8 cellular contexts compared by ENCODE assay signal in the genomic region with DNA sequence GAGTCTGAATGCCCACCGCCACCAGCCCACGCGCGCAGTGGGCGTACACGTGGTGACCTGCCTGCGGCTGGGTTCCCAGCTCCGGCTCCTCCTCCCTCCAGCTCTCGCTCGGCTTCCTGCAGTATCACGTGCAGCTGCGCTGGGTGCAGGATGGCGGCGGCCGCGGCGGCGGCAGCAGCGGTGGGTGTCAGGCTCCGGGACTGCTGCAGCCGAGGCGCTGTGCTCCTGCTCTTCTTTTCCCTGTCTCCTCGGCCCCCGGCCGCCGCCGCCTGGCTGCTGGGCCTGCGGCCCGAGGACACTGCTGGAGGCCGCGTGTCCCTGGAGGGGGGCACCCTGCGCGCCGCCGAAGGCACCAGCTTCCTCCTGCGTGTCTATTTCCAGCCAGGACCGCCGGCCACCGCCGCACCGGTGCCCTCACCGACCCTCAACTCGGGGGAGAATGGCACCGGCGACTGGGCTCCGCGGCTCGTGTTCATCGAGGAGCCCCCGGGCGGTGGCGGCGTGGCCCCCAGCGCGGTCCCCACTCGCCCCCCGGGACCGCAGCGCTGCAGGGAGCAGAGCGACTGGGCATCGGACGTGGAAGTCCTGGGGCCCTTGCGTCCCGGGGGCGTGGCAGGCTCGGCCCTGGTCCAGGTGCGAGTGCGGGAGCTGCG. TPM values are rescaled to one million over a fixed set of nuclear protein-coding genes. Genes with fewer than 3 reads are reported as not detected.
DNase-seq lines count a peak whose midpoint lies in the region; ATAC-seq and TF ChIP-seq lines count a peak whose summit lies in the region.

Gene CNNM1 (plus strand): TSS at position 119 of the 653 bp plus-strand sequence. CDS start 32 bp downstream, at position 151.

- no peaks in the 10 kb centered on the region for H3K9me2 ChIP-seq in GM23338 (ENCODE audit: insufficient read depth)

- H2AFZ ChIP-seq in GM23338 = peak within 1 kb of the TSS; percentile 95

- H3K4me1 ChIP-seq in GM23338 (ENCODE audit: insufficient read depth) (no peaks in the 10 kb centered on the region), iPS-18a (ENCODE audit: control insufficient read depth, low read depth, low read length) (no peaks in the 10 kb centered on the region)

- H3K4me2 ChIP-seq in GM23338 = peak within 1 kb of the TSS; percentile 84

- no peaks in the 10 kb centered on the region for H3K36me3 ChIP-seq in GM23338 (ENCODE audit: insufficient read depth)
- no peaks in the 10 kb centered on the region for H3K36me3 ChIP-seq in iPS-18a (ENCODE audit: control insufficient read depth, low read depth, low read length)

- TF ChIP-seq CTCF in GM23338 (conservative IDR thresholded peaks at IDR 0.05; ENCODE audit: low read depth in 2 of 2) = no peak

- H3K27ac Mint-ChIP-seq in GM23338 = no peak within 1 kb of the TSS

- no peak within 1 kb of the TSS for H3K9ac ChIP-seq in iPS-18a (ENCODE audit: low read length)

- H3K36me3 Mint-ChIP-seq in GM23338 (ENCODE audit: low read depth) = peaks cover 4% of the 10 kb centered on the region; the same call in 1 of the 3 replicates

- no peaks in the 10 kb centered on the region for H3F3A ChIP-seq in GM23338 (replicated peaks; ENCODE audit: low read depth)

- peaks cover 61% of the 10 kb centered on the region for H3K27me3 ChIP-seq in GM23338 (ENCODE audit: insufficient read depth)
- peaks cover 50% of the 10 kb centered on the region for H3K27me3 ChIP-seq in iPS-18a (ENCODE audit: control insufficient read depth, insufficient read depth, low read length)

- H4K20me1 ChIP-seq in GM23338 (replicated peaks; ENCODE audit: insufficient read depth) = no peaks in the 10 kb centered on the region; the same call in 1 of the 2 replicates

- H3K4me3 Mint-ChIP-seq in GM23338 = peak within 1 kb of the TSS; percentile 67

- H3K27ac ChIP-seq in GM23338 (ENCODE audit: low read depth) (no peak within 1 kb of the TSS), iPS-18a (ENCODE audit: low read length) (no peak within 1 kb of the TSS), skin epidermis (no peak within 1 kb of the TSS)

- peaks cover 2% of the 10 kb centered on the region; the same call in 2 of the 3 replicates for H3K4me1 Mint-ChIP-seq in GM23338

- H3K4me3 ChIP-seq in GM23338 (peak within 1 kb of the TSS; percentile 62), iPS-18a (ENCODE audit: low read length) (peak within 1 kb of the TSS; percentile 65), skin epidermis (peak within 1 kb of the TSS; percentile 27 to 53 (median 31))

- DNase-seq in ELR (ENCODE audit: low read depth) (peak; percentile 59), GM23338 (ENCODE audit: low spot score) (peak; percentile 73), NCI-H2227 treated with DMSO at 0.1 percent for 48 hours (lab: John Stamatoyannopoulos, UW) (peak; percentile 18), amygdala (lab: John Stamatoyannopoulos, UW) (peak in 34 of 56 donors; percentile 2 to 84 (median 46)), epidermal melanocyte (ENCODE audit: insufficient read length, low spot score) (no peak)

- H3K9me3 ChIP-seq in iPS-18a (ENCODE audit: control insufficient read depth, low read depth, low read length) = no peaks in the 10 kb centered on the region

- peaks cover 27% of the 10 kb centered on the region for H3K27me3 Mint-ChIP-seq in GM23338 (ENCODE audit: insufficient read depth, low read depth, poor library complexity)

- ATAC-seq in GM23338 (peak; percentile 83), GM18520 (IDR thresholded peaks at IDR 0.05; ENCODE audit: unreplicated experiment) (no peak)

- H3K79me2 ChIP-seq in GM23338 (replicated peaks; ENCODE audit: insufficient read depth) = no peaks in the 10 kb centered on the region

- H3K9me3 Mint-ChIP-seq in GM23338 = peaks cover 4% of the 10 kb centered on the region; the same call in 1 of the 3 replicates

TF ChIP-seq in GM23338, 12 proteins besides CTCF, POLR2A, EP300 and RAD21 (continues in another document):
- TF ChIP-seq JUNB (IDR thresholded peaks at IDR 0.05; ENCODE audit: unreplicated experiment) (no peak), STAT1 (IDR thresholded peaks at IDR 0.05; ENCODE audit: unreplicated experiment) (no peak), EZH2phosphoT487 (IDR thresholded peaks at IDR 0.05; ENCODE audit: unreplicated experiment) (no peak), CREB1 (CRISPR knock-in tag; IDR thresholded peaks at IDR 0.05; ENCODE audit: low read depth) (no peak), ZNF114 (CRISPR knock-in tag; IDR thresholded peaks at IDR 0.05) (no peak), EZH2 (IDR thresholded peaks at IDR 0.05; ENCODE audit: low read depth, unreplicated experiment) (no peak), ETS1 (IDR thresholded peaks at IDR 0.05) (no peak)
- TF ChIP-seq, protein P1, sequence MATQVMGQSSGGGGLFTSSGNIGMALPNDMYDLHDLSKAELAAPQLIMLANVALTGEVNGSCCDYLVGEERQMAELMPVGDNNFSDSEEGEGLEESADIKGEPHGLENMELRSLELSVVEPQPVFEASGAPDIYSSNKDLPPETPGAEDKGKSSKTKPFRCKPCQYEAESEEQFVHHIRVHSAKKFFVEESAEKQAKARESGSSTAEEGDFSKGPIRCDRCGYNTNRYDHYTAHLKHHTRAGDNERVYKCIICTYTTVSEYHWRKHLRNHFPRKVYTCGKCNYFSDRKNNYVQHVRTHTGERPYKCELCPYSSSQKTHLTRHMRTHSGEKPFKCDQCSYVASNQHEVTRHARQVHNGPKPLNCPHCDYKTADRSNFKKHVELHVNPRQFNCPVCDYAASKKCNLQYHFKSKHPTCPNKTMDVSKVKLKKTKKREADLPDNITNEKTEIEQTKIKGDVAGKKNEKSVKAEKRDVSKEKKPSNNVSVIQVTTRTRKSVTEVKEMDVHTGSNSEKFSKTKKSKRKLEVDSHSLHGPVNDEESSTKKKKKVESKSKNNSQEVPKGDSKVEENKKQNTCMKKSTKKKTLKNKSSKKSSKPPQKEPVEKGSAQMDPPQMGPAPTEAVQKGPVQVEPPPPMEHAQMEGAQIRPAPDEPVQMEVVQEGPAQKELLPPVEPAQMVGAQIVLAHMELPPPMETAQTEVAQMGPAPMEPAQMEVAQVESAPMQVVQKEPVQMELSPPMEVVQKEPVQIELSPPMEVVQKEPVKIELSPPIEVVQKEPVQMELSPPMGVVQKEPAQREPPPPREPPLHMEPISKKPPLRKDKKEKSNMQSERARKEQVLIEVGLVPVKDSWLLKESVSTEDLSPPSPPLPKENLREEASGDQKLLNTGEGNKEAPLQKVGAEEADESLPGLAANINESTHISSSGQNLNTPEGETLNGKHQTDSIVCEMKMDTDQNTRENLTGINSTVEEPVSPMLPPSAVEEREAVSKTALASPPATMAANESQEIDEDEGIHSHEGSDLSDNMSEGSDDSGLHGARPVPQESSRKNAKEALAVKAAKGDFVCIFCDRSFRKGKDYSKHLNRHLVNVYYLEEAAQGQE (IDR thresholded peaks at IDR 0.05; ENCODE audit: unreplicated experiment) = no peak

RNA-seq across cellular contexts. Expression of gene CNNM1, which starts in this region (rescaled TPM):
- total RNA-seq in GM23338 (2014; rRNA removed; shearing (Covaris generic)) = 0.74 and 0.90 TPM in 2 replicates
- polyA plus RNA-seq in GM23338 (2016; fragmentation: Nextera tagmentation; extraction: Ambion mirVana) = 0.37 and 0.52 TPM in 2 replicates

Comparison
In these comparisons a context has a peak if more than half of its experiments do, and no peak if none do; other contexts are left out.
1. Peak in DNase-seq, ATAC-seq, H3K4me3 ChIP-seq and H3K4me2 ChIP-seq in GM23338; RNA of the gene not detected or under 1 TPM.